Comparison of ENCODE assay signal across 12 cellular contexts in the genomic region with DNA sequence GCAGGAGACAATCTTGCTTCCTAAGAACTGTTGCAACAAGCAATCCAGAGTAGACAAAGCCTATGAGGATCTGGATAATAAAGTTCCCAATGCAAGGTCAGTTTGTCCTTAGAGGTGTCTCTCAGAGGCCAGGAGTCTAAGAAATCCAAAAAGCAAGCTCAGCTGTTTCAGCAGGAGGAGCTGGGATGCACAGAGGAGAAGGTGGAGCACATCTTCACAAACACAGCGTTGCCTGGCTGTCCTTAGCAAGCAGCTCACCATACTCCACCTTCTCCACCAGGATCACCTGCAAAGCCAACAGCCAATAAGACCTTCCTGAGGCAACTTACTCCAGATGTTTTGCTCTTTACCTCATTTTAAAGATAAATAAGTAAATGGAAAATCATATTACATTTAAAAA. TPM values are rescaled to one million over a fixed set of nuclear protein-coding genes. Genes with fewer than 3 reads are reported as not detected.
A peak's percentile ranks its signal among the peaks of the same experiment; 100 is the strongest.
DNase-seq lines count a peak whose midpoint lies in the region; ATAC-seq and TF ChIP-seq lines count a peak whose summit lies in the region.
"Had no signal": no experiment of that assay in that cellular context is flagged by ENCODE, and none has a peak within 500 bp of the region (broad histone marks: within the 10 kb centered on the region; RNA-seq: fewer than 3 reads in every experiment).

No MANE protein-coding gene starts in this region.

- intact Hi-C loops in naive thymus-derived CD4-positive, alpha-beta T cell (cut with micrococcal nuclease), result loop anchor here in 1 of 2 donors (1.0 to 10.0 kb wide), 3 partner anchors 11 to 900 kb away; partner anchors contain the start of genes BTLA and CD96
- intact Hi-C loops in heart left ventricle (cut with DNase I), result no loop called here

- ATAC-seq in activated T-helper 17 cell treated with anti-CD3 and anti-CD28 coated beads, Interleukin-2, amount 50 U/mL, for 72 hours (replicated peaks), result peak; percentile 37
- ATAC-seq in naive thymus-derived CD4-positive, alpha-beta T cell, result no peak
- ATAC-seq in HG03097 (IDR thresholded peaks at IDR 0.05; ENCODE audit: low FRiP score, unreplicated experiment) (no peak), heart left ventricle (no peak)

- POLR2A ChIA-PET in CD8-positive, alpha-beta memory T cell (lab: Charles Lee), result no interaction called here
- POLR2A ChIA-PET in naive thymus-derived CD4-positive, alpha-beta T cell (lab: Charles Lee), result interaction anchor here (1.0 kb wide), 1 partner anchor 12 kb away, joined by 3 read pairs; no protein-coding TSS in a partner anchor

- no peak for TF ChIP-seq CTCF in heart left ventricle (IDR thresholded peaks at IDR 0.05)

- no peaks in the 10 kb centered on the region for H4K20me1 ChIP-seq in GM23248 (ENCODE audit: insufficient read depth)

- H3K9me3 Mint-ChIP-seq in CD8-positive, alpha-beta memory T cell, result no peaks in the 10 kb centered on the region
- H3K9me3 Mint-ChIP-seq in activated T-helper 17 cell treated with anti-CD3 and anti-CD28 coated beads, Interleukin-2, amount 50 U/mL, for 72 hours, result peaks cover 4% of the 10 kb centered on the region
- H3K9me3 Mint-ChIP-seq in naive thymus-derived CD4-positive, alpha-beta T cell, result no peaks in the 10 kb centered on the region

- no peak overlapping the region for H2AFZ ChIP-seq in GM23248

- H3K27ac ChIP-seq in CD8-positive, alpha-beta memory T cell (ENCODE audit: low read depth, low read length), result no peak overlapping the region
- peak overlapping the region; percentile 15; the same call in 1 of the 2 replicates for H3K27ac ChIP-seq in GM23248
- no peak overlapping the region for H3K27ac ChIP-seq in naive thymus-derived CD4-positive, alpha-beta T cell (ENCODE audit: low read depth, low read length)
- no peak overlapping the region for H3K27ac ChIP-seq in heart left ventricle
- H3K27ac ChIP-seq: VCaP had no signal

- no peaks in the 10 kb centered on the region for H3K9me3 ChIP-seq in CD8-positive, alpha-beta memory T cell (ENCODE audit: low read length)
- H3K9me3 ChIP-seq in GM23248 (ENCODE audit: low read depth) (no peaks in the 10 kb centered on the region), heart left ventricle (no peaks in the 10 kb centered on the region)
- H3K9me3 ChIP-seq in naive thymus-derived CD4-positive, alpha-beta T cell (ENCODE audit: control insufficient read depth in 2 of 3, low read length in 3 of 3), result no peaks in the 10 kb centered on the region
- H3K9me3 ChIP-seq: Caco-2 had no signal

- H3K27me3 Mint-ChIP-seq in CD8-positive, alpha-beta memory T cell, result no peaks in the 10 kb centered on the region
- H3K27me3 Mint-ChIP-seq in activated T-helper 17 cell treated with anti-CD3 and anti-CD28 coated beads, Interleukin-2, amount 50 U/mL, for 72 hours, result no peaks in the 10 kb centered on the region
- H3K27me3 Mint-ChIP-seq in naive thymus-derived CD4-positive, alpha-beta T cell, result no peaks in the 10 kb centered on the region

- peaks cover 19% of the 10 kb centered on the region for H3F3A ChIP-seq in GM23248 (ENCODE audit: insufficient read depth)

- peaks cover 16% of the 10 kb centered on the region for H3K4me1 ChIP-seq in CD8-positive, alpha-beta memory T cell (ENCODE audit: insufficient read depth, low read length)
- peaks cover 48% of the 10 kb centered on the region for H3K4me1 ChIP-seq in GM23248 (ENCODE audit: insufficient read depth)
- peaks cover 0 to 21% of the 10 kb centered on the region in 2 donors for H3K4me1 ChIP-seq in naive thymus-derived CD4-positive, alpha-beta T cell (ENCODE audit: control insufficient read depth in 2 of 2, insufficient read depth in 2 of 2, low read length in 2 of 2)
- no peaks in the 10 kb centered on the region for H3K4me1 ChIP-seq in heart left ventricle

- H3K9ac ChIP-seq in GM23248, result no peak overlapping the region

- in situ Hi-C loops in GM23248 (cut with MboI), result no loop called here

- peak overlapping the region; percentile 51 to 95 (median 80) for H3K27ac Mint-ChIP-seq in CD8-positive, alpha-beta memory T cell
- H3K27ac Mint-ChIP-seq in activated T-helper 17 cell treated with anti-CD3 and anti-CD28 coated beads, Interleukin-2, amount 50 U/mL, for 72 hours, result peak overlapping the region; percentile 96
- peak overlapping the region in 5 of 9 donors; percentile 9 to 91 (median 30) for H3K27ac Mint-ChIP-seq in naive thymus-derived CD4-positive, alpha-beta T cell

- CTCF ChIA-PET in CD8-positive, alpha-beta memory T cell (lab: Charles Lee), result interaction anchor here (1.0 kb wide), 1 partner anchor 22 kb away, joined by 3 read pairs; no protein-coding TSS in a partner anchor
- CTCF ChIA-PET in naive thymus-derived CD4-positive, alpha-beta T cell (lab: Charles Lee), result no interaction called here

- peaks cover 22% of the 10 kb centered on the region for H3K36me3 ChIP-seq in CD8-positive, alpha-beta memory T cell (ENCODE audit: insufficient read depth, low read length)
- H3K36me3 ChIP-seq in GM23248 (ENCODE audit: low read depth), result no peaks in the 10 kb centered on the region
- H3K36me3 ChIP-seq in naive thymus-derived CD4-positive, alpha-beta T cell (ENCODE audit: control insufficient read depth in 2 of 3, insufficient read depth in 3 of 3, low read length in 3 of 3), result peaks cover 0 to 56% (median 6%) of the 10 kb centered on the region in 3 experiments
- no peaks in the 10 kb centered on the region for H3K36me3 ChIP-seq in heart left ventricle

- no peaks in the 10 kb centered on the region for H3K27me3 ChIP-seq in CD8-positive, alpha-beta memory T cell (ENCODE audit: insufficient read depth, low read length, poor library complexity, severe bottlenecking)
- no peaks in the 10 kb centered on the region for H3K27me3 ChIP-seq in GM23248 (replicated peaks; ENCODE audit: insufficient read depth)
- H3K27me3 ChIP-seq in naive thymus-derived CD4-positive, alpha-beta T cell (ENCODE audit: control insufficient read depth in 2 of 2, insufficient read depth in 2 of 2, low read length in 2 of 2), result no peaks in the 10 kb centered on the region
- peaks cover 0 to under 1% (median 0%) of the 10 kb centered on the region in 9 donors for H3K27me3 ChIP-seq in heart left ventricle

- peaks cover 43 to 78% (median 76%) of the 10 kb centered on the region in 3 donors for H3K4me1 Mint-ChIP-seq in CD8-positive, alpha-beta memory T cell
- H3K4me1 Mint-ChIP-seq in activated T-helper 17 cell treated with anti-CD3 and anti-CD28 coated beads, Interleukin-2, amount 50 U/mL, for 72 hours, result peaks cover 24% of the 10 kb centered on the region
- peaks cover 11 to 80% (median 24%) of the 10 kb centered on the region in 7 donors for H3K4me1 Mint-ChIP-seq in naive thymus-derived CD4-positive, alpha-beta T cell

- H3K4me3 ChIP-seq in CD8-positive, alpha-beta memory T cell (ENCODE audit: low read length), result no peak overlapping the region
- no peak overlapping the region for H3K4me3 ChIP-seq in GM23248
- no peak overlapping the region for H3K4me3 ChIP-seq in naive thymus-derived CD4-positive, alpha-beta T cell (ENCODE audit: low read length)
- no peak overlapping the region for H3K4me3 ChIP-seq in heart left ventricle

- WGBS in GM23248 (ENCODE audit: low coverage in 1 of 2, low lambda C conversion rate in 2 of 2, missing lambda C conversion rate in 2 of 2), 2 experiments, result 0% methylated on average over 1 of the region's 1 CpG
- 0 to 40% (median 0%) methylated on average over 1 of the region's 1 CpG for WGBS in heart left ventricle, 4 donors

- peaks cover 12 to 84% (median 26%) of the 10 kb centered on the region in 3 donors for H3K36me3 Mint-ChIP-seq in CD8-positive, alpha-beta memory T cell
- H3K36me3 Mint-ChIP-seq in activated T-helper 17 cell treated with anti-CD3 and anti-CD28 coated beads, Interleukin-2, amount 50 U/mL, for 72 hours (ENCODE audit: low read depth), result peaks cover 92% of the 10 kb centered on the region
- peaks cover 8 to 63% (median 43%) of the 10 kb centered on the region in 5 donors for H3K36me3 Mint-ChIP-seq in naive thymus-derived CD4-positive, alpha-beta T cell

- peak overlapping the region in 1 of 7 donors; percentile 44 for H3K4me3 Mint-ChIP-seq in CD8-positive, alpha-beta memory T cell
- peak overlapping the region; percentile 98 for H3K4me3 Mint-ChIP-seq in activated T-helper 17 cell treated with anti-CD3 and anti-CD28 coated beads, Interleukin-2, amount 50 U/mL, for 72 hours
- H3K4me3 Mint-ChIP-seq in naive thymus-derived CD4-positive, alpha-beta T cell, result peak overlapping the region in 1 of 10 donors; percentile 83

- no peaks in the 10 kb centered on the region for H3K79me2 ChIP-seq in GM23248 (ENCODE audit: insufficient read depth)

- peak overlapping the region; percentile 7 for H3K4me2 ChIP-seq in GM23248 (ENCODE audit: unreplicated experiment)

- no peak for TF ChIP-seq POLR2A in heart left ventricle (IDR thresholded peaks at IDR 0.05)

- no peaks in the 10 kb centered on the region for H3K9me2 ChIP-seq in GM23248 (ENCODE audit: insufficient read depth)

- no peak for DNase-seq in CD8-positive, alpha-beta memory T cell
- DNase-seq in GM23248 (no peak), middle frontal gyrus (ENCODE audit: extremely low spot score, low spot score) (no peak), activated gamma-delta T cell treated with Interleukin-2 at 50 U/mL for 16 hours (no peak), heart left ventricle (no peak)
- DNase-seq in naive thymus-derived CD4-positive, alpha-beta T cell, result no peak
- DNase-seq: Caco-2, NCI-H2029 treated with DMSO at 0.1 percent for 48 hours, occipital lobe had no signal

RNA-seq across cellular contexts. Expression of gene ZBED2, which starts 0.4 kb away (rescaled TPM):
- total RNA-seq in CD8-positive, alpha-beta memory T cell, result 100 to 1,000 TPM; 547 to 551 TPM
- 0.51 TPM for polyA plus RNA-seq in CD8-positive, alpha-beta memory T cell
- total RNA-seq in GM23248 (2014; rRNA removed; shearing (Covaris generic)), result not detected in 2 replicates
- not detected in 2 replicates for polyA plus RNA-seq in GM23248 (2016; fragmentation: Nextera tagmentation; extraction: Ambion mirVana)
- total RNA-seq in activated T-helper 17 cell treated with anti-CD3 and anti-CD28 coated beads, Interleukin-2, amount 50 U/mL, for 72 hours, result 100 to 1,000 TPM; 429 to 664 TPM
- total RNA-seq in naive thymus-derived CD4-positive, alpha-beta T cell, result 10 to 100 TPM in 1 of 5 experiments, under 1 TPM in 3, not detected in 1; 0.13 to 51.8 (median 0.27) TPM
- 1 to 10 TPM; 1.7 to 1.8 TPM for polyA plus RNA-seq in naive thymus-derived CD4-positive, alpha-beta T cell
- total RNA-seq in heart left ventricle, result under 1 TPM in 3 of 9 donors, not detected in 6; 0.12 to 0.93 (median 0.56) TPM
- polyA plus RNA-seq in heart left ventricle, result not detected
- total RNA-seq: occipital lobe had no signal

RNA-seq across cellular contexts. Expression of gene CD96, which starts 52.8 kb away (rescaled TPM):
- 10 to 100 TPM; 69.1 to 80.9 TPM for total RNA-seq in CD8-positive, alpha-beta memory T cell
- polyA plus RNA-seq in CD8-positive, alpha-beta memory T cell, result 262 TPM
- not detected in 2 replicates for total RNA-seq in GM23248 (2014; rRNA removed; shearing (Covaris generic))
- not detected in 2 replicates for polyA plus RNA-seq in GM23248 (2016; fragmentation: Nextera tagmentation; extraction: Ambion mirVana)
- 100 to 1,000 TPM in 1 of 2 donors, 10 to 100 TPM in 1; 67.6 to 107 TPM for total RNA-seq in activated T-helper 17 cell treated with anti-CD3 and anti-CD28 coated beads, Interleukin-2, amount 50 U/mL, for 72 hours
- total RNA-seq in naive thymus-derived CD4-positive, alpha-beta T cell, result 100 to 1,000 TPM; 142 to 309 (median 219) TPM
- 100 to 1,000 TPM; 183 to 205 TPM for polyA plus RNA-seq in naive thymus-derived CD4-positive, alpha-beta T cell
- 1 to 10 TPM in 2 of 9 donors, under 1 TPM in 3, not detected in 4; 0.21 to 4.4 (median 0.33) TPM for total RNA-seq in heart left ventricle
- polyA plus RNA-seq in heart left ventricle, result under 1 TPM; 0.08 to 0.26 TPM
- total RNA-seq: occipital lobe had no signal

Comparison
In these comparisons a context has a peak if more than half of its experiments do, and no peak if none do; other contexts are left out.
1. H3K27ac Mint-ChIP-seq: peak in every context shown above with its lines; median percentile 96 in activated T-helper 17 cell treated with anti-CD3 and anti-CD28 coated beads, Interleukin-2, amount 50 U/mL, for 72 hours; 80 in CD8-positive, alpha-beta memory T cell; 30 in naive thymus-derived CD4-positive, alpha-beta T cell.
2. RNA of gene ZBED2, which starts 0.4 kb away (total RNA-seq): 429 to 664 TPM in activated T-helper 17 cell treated with anti-CD3 and anti-CD28 coated beads, Interleukin-2, amount 50 U/mL, for 72 hours and 547 to 551 TPM in CD8-positive, alpha-beta memory T cell; 0.13 to 51.8 TPM in naive thymus-derived CD4-positive, alpha-beta T cell, not detected in GM23248 and 0.12 to 0.93 TPM in heart left ventricle; every median in the first group is over 4 times any median in the second.
3. RNA of gene CD96, which starts 52.8 kb away (total RNA-seq): 142 to 309 TPM in naive thymus-derived CD4-positive, alpha-beta T cell, 67.6 to 107 TPM in activated T-helper 17 cell treated with anti-CD3 and anti-CD28 coated beads, Interleukin-2, amount 50 U/mL, for 72 hours and 69.1 to 80.9 TPM in CD8-positive, alpha-beta memory T cell; 0.21 to 4.4 TPM in heart left ventricle and not detected in GM23248; every median in the first group is over 10 times any median in the second.